In the genomic region with DNA sequence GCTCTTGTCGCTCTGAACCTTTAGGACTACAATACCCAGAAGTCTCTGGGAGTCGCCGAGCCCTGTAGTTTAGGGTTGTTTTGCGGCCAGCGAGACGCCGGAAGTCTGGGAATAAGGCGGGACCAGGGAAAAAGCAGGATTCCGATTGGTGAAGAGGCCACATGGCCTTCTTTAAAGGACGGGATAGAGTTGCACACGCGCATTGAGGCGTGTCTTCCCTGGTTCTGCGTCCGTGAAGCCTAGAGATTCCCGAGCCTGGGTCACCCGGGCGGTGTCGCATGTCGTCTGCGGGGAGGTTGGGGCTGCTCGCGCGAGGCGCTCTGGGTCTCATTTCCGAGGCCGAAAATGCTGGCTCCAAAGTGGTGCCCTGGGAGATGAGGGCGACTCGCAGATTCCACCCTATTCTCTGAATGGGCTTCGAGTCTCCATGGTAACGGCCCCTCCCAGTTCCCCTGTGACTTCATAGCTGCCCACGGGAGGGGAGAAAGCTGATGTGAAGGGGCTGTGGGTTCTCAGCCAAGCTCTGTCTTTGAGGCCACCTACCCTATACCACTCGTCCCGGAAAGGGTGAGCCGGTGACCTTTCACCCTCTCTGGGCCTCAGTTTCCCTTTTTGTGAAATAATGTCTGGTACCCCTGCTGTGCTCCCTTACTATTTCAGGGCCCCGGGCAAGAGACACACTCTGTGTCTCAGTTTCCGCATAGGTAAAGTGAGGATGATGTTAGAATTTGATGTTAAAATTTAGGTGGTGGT, we compare ENCODE assay signal across 8 cellular contexts. TPM values are rescaled to one million over a fixed set of nuclear protein-coding genes. Genes with fewer than 3 reads are reported as not detected.
A peak's percentile ranks its signal among the peaks of the same experiment; 100 is the strongest.
DNase-seq lines count a peak whose midpoint lies in the region; ATAC-seq and TF ChIP-seq lines count a peak whose summit lies in the region.

No MANE protein-coding gene starts in this region.

- peak overlapping the region; percentile 95 for H3K4ac ChIP-seq in IMR-90 (ENCODE audit: low read depth, low read length)

- H4K91ac ChIP-seq in IMR-90 (ENCODE audit: insufficient read depth, low read depth, low read length) = peak overlapping the region; percentile 97

- TF ChIP-seq RAD21 in IMR-90 (IDR thresholded peaks at IDR 0.05; ENCODE audit: low read length) = no peak

- H3K27ac ChIP-seq in IMR-90 (ENCODE audit: insufficient read depth, low read length) (peak overlapping the region; percentile 87), OCI-LY7 (ENCODE audit: low read depth, low read length, poor library complexity, severe bottlenecking) (peak overlapping the region; percentile 78)

- H2BK120ac ChIP-seq in IMR-90 (ENCODE audit: low read depth, low read length) = peak overlapping the region; percentile 99

- H3K4me2 ChIP-seq in IMR-90 (ENCODE audit: low read depth, low read length) (peak overlapping the region; percentile 89), OCI-LY7 (ENCODE audit: low read length) (peak overlapping the region; percentile 86)

- peak overlapping the region; percentile 96 for H2BK20ac ChIP-seq in IMR-90 (ENCODE audit: low read depth, low read length)

- peak overlapping the region; percentile 100 for H3K14ac ChIP-seq in IMR-90 (replicated peaks; ENCODE audit: low read depth, low read length)

- ATAC-seq in GM21529 (IDR thresholded peaks at IDR 0.05; ENCODE audit: unreplicated experiment) = peak; percentile 79
- ATAC-seq in IMR-90 (ENCODE audit: low read depth) = peak; percentile 88

- peak overlapping the region; percentile 90 for H3K9ac ChIP-seq in IMR-90 (ENCODE audit: low read depth, low read length)

- CTCF ChIA-PET in IMR-90 (lab: Yijun Ruan, JAX) (interaction anchor here (0.8 to 1.7 kb wide), 3 partner anchors 18 to 249 kb away, joined by 3 to 6 read pairs (median 3); no protein-coding TSS in a partner anchor), OCI-LY7 (lab: Charles Lee; ENCODE audit: unreplicated experiment) (interaction anchor here (0.6 to 1.0 kb wide), 2 partner anchors 18 to 457 kb away, joined by 3 to 8 read pairs; no protein-coding TSS in a partner anchor)

- H4K8ac ChIP-seq in IMR-90 (ENCODE audit: low read depth in 2 of 2, low read length in 2 of 2) = peak overlapping the region; percentile 85 to 100

- peaks cover 0 to 17% of the 10 kb centered on the region in 2 experiments; a peak in 3 of 4 replicates for H3K79me1 ChIP-seq in IMR-90 (ENCODE audit: low read depth in 1 of 2, low read length in 2 of 2)

- peak overlapping the region; percentile 100 for H2AFZ ChIP-seq in IMR-90 (replicated peaks; ENCODE audit: low read length, poor library complexity)
- peak overlapping the region; percentile 83 for H2AFZ ChIP-seq in OCI-LY7 (ENCODE audit: low read length)

- TF ChIP-seq CTCF in IMR-90 (conservative IDR thresholded peaks at IDR 0.05; ENCODE audit: low read depth, low read length) = no peak
- TF ChIP-seq CTCF in OCI-LY7 (conservative IDR thresholded peaks at IDR 0.05; ENCODE audit: low read length) = no peak
- no peak for TF ChIP-seq CTCF in epithelial cell of esophagus (IDR thresholded peaks at IDR 0.05; ENCODE audit: insufficient read depth, low read depth, low read length, missing control alignments)

- H3K79me2 ChIP-seq in OCI-LY7 (ENCODE audit: insufficient read depth, low read depth, low read length) = no peaks in the 10 kb centered on the region

- in situ Hi-C loops in IMR-90 (cut with MboI; ENCODE audit: low sequenced_read_pairs) = no loop called here

- H4K5ac ChIP-seq in IMR-90 (ENCODE audit: low read depth, low read length) = peak overlapping the region; percentile 51

- H2BK5ac ChIP-seq in IMR-90 (ENCODE audit: low read depth, low read length, poor library complexity, severe bottlenecking) = peak overlapping the region; percentile 90

- H3K4me1 ChIP-seq in IMR-90 (ENCODE audit: control insufficient read depth, insufficient read depth, low read length) (no peaks in the 10 kb centered on the region), OCI-LY7 (ENCODE audit: insufficient read depth, low read length, poor library complexity, severe bottlenecking) (peaks cover 19% of the 10 kb centered on the region)

- H3K9me3 ChIP-seq in IMR-90 (ENCODE audit: control insufficient read depth, insufficient read depth, low read length) (no peaks in the 10 kb centered on the region), OCI-LY7 (ENCODE audit: low read length) (no peaks in the 10 kb centered on the region)

- TF ChIP-seq POLR2A in IMR-90 (IDR thresholded peaks at IDR 0.05; ENCODE audit: low read depth, low read length) = no peak; the same call in 1 of the 2 replicates

- intact Hi-C loops in IMR-90 (cut with micrococcal nuclease) (loop anchor here (10.0 kb wide), 1 partner anchor 140 kb away; the partner anchor contains the start of gene GALP), OCI-LY7 (cut with micrococcal nuclease; ENCODE audit: unreplicated experiment) (loop anchor here (2.0 kb wide), 1 partner anchor 194 kb away; the partner anchor contains the start of gene ZNF787)

- peak overlapping the region; percentile 100 for H3K56ac ChIP-seq in IMR-90 (ENCODE audit: extremely low read depth, insufficient read depth, low read length)

- BruUV-seq in IMR-90 (replicated peaks; lab: Mats Ljungman, UMichigan) = no TSS peak
- no TSS peak for BruUV-seq in OCI-LY7 (replicated peaks; lab: Mats Ljungman, UMichigan)

- POLR2A ChIA-PET in IMR-90 (lab: Charles Lee; ENCODE audit: unreplicated experiment) = interaction anchor here (0.6 kb wide), 1 partner anchor 174 kb away, joined by 4 read pairs; no protein-coding TSS in a partner anchor
- POLR2A ChIA-PET in OCI-LY7 (lab: Charles Lee) = interaction anchor here (0.6 to 1.0 kb wide), 3 partner anchors 18 to 691 kb away, joined by 4 to 9 read pairs (median 5); partner anchors contain the start of gene ZNF784

- H3K18ac ChIP-seq in IMR-90 (ENCODE audit: low read depth, low read length) = peak overlapping the region; percentile 76

- peak overlapping the region; percentile 98 for H2AK9ac ChIP-seq in IMR-90 (replicated peaks; ENCODE audit: low read depth, low read length, poor library complexity)

- peak overlapping the region; percentile 5; the same call in 1 of the 2 replicates for H2AK5ac ChIP-seq in IMR-90 (ENCODE audit: low read depth, low read length)

- H4K20me1 ChIP-seq in IMR-90 (ENCODE audit: insufficient read depth, low read length) = no peaks in the 10 kb centered on the region
- no peaks in the 10 kb centered on the region for H4K20me1 ChIP-seq in OCI-LY7 (ENCODE audit: insufficient read depth, low read length)

- peak overlapping the region; percentile 95 for H2BK15ac ChIP-seq in IMR-90 (ENCODE audit: low read depth, low read length)

- no peaks in the 10 kb centered on the region for H3K9me2 ChIP-seq in OCI-LY7 (ENCODE audit: insufficient read depth, low read length)

- 0% methylated on average over 10 of the region's 37 CpGs; no CpG with 5 or more reads in 1 of the 2 experiments for WGBS in IMR-90 (ENCODE audit: extremely low coverage in 2 of 2, insufficient read length in 1 of 2), 2 experiments

- H3K4me3 ChIP-seq in IMR-90 (ENCODE audit: insufficient read depth, low read depth, low read length) (peak overlapping the region; percentile 55), OCI-LY7 (ENCODE audit: low read depth, low read length, poor library complexity, severe bottlenecking) (peak overlapping the region; percentile 75), epithelial cell of esophagus (ENCODE audit: low read length) (peak overlapping the region; percentile 83)

- H3K9me1 ChIP-seq in IMR-90 (ENCODE audit: insufficient read depth, low read length) = peaks cover 7% of the 10 kb centered on the region; the same call in 1 of the 2 replicates

- dilution Hi-C loops in IMR-90 (cut with HindIII; ENCODE audit: low sequenced_read_pairs, unreplicated experiment) = no loop called here

- no peaks in the 10 kb centered on the region for H3K27me3 ChIP-seq in IMR-90 (ENCODE audit: control insufficient read depth, insufficient read depth, low read length)

- H3K36me3 ChIP-seq in IMR-90 (ENCODE audit: control insufficient read depth, insufficient read depth, low read length) (no peaks in the 10 kb centered on the region), OCI-LY7 (ENCODE audit: insufficient read depth, low read length) (peaks cover 13% of the 10 kb centered on the region; the same call in 1 of the 2 replicates)

- DNase-seq in DMS 273 treated with DMSO at 0.1 percent for 48 hours (lab: John Stamatoyannopoulos, UW) (peak; percentile 94), IMR-90 (peak; percentile 98), OCI-LY7 (ENCODE audit: low spot score) (peak; percentile 94), activated T-cell treated with anti-CD3 and anti-CD28 coated beads for 4 hours (peak; percentile 88), epithelial cell of esophagus (ENCODE audit: low read depth) (peak; percentile 99), middle frontal gyrus (ENCODE audit: extremely low spot score, low spot score) (peak; percentile 96)
- peak; percentile 76 to 79 for DNase-seq in stimulated activated CD8-positive, alpha-beta memory T cell treated with anti-CD3 and anti-CD28 coated beads, Interleukin-2, amount 100 ng/mL, for 1 hour (ENCODE audit: low read depth in 2 of 2)

- peak overlapping the region; percentile 97 for H3K23ac ChIP-seq in IMR-90 (ENCODE audit: low read depth, low read length)

TF ChIP-seq in IMR-90, 13 proteins besides CTCF, POLR2A, EP300 and RAD21 (continues in another document):
- TF ChIP-seq MAFK (IDR thresholded peaks at IDR 0.05; ENCODE audit: low read depth, low read length) (no peak; the same call in 1 of the 2 replicates), NFE2L2 (IDR thresholded peaks at IDR 0.05; ENCODE audit: low read depth, low read length) (no peak)
- TF ChIP-seq, protein P1, sequence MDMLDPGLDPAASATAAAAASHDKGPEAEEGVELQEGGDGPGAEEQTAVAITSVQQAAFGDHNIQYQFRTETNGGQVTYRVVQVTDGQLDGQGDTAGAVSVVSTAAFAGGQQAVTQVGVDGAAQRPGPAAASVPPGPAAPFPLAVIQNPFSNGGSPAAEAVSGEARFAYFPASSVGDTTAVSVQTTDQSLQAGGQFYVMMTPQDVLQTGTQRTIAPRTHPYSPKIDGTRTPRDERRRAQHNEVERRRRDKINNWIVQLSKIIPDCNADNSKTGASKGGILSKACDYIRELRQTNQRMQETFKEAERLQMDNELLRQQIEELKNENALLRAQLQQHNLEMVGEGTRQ (IDR thresholded peaks at IDR 0.05; ENCODE audit: low read depth, low read length) = peak; percentile 94

RNA-seq across cellular contexts. Expression of gene ZSCAN5A, which starts 0.6 kb away (rescaled TPM):
- total RNA-seq in IMR-90 (2012; rRNA removed) (3.6 and 4.3 TPM in 2 replicates), OCI-LY7 (2022) (14.4 and 16.2 TPM in 2 replicates)
- 5.0 and 7.5 TPM in 2 replicates for polyA plus RNA-seq in IMR-90 (2012; rRNA removed)
- polyA plus RNA-seq in IMR-90 (2012; cell fraction: cytosol; rRNA removed) = 2.5 and 4.1 TPM in 2 replicates
- 2.0 and 4.5 TPM in 2 replicates for polyA plus RNA-seq in IMR-90 (2012; cell fraction: nucleus; rRNA removed; ENCODE audit: low replicate concordance)
- total RNA-seq in OCI-LY7 (2014; rRNA removed; shearing (Covaris generic)) = 9.9 and 19.2 TPM in 2 replicates

RNA-seq across cellular contexts. Expression of gene EDDM13, which starts 42.7 kb away (rescaled TPM):
- not detected in 2 replicates for total RNA-seq in IMR-90 (2012; rRNA removed)
- polyA plus RNA-seq in IMR-90 (2012; rRNA removed) = not detected in 2 replicates
- not detected in 2 replicates for polyA plus RNA-seq in IMR-90 (2012; cell fraction: cytosol; rRNA removed)
- not detected in 2 replicates for polyA plus RNA-seq in IMR-90 (2012; cell fraction: nucleus; rRNA removed; ENCODE audit: low replicate concordance)
- not detected in 2 replicates for total RNA-seq in OCI-LY7 (2014; rRNA removed; shearing (Covaris generic))
- total RNA-seq in OCI-LY7 (2022) = not detected in 2 replicates

Comparison
In these comparisons a context has a peak if more than half of its experiments do, and no peak if none do; other contexts are left out.
1. Peak in every context shown above with its lines: DNase-seq, ATAC-seq, H3K4me3 ChIP-seq and H3K27ac ChIP-seq.